ENCODE assay signal across 8 cellular contexts in genomic region chr1:109655624-109656519, GRCh38. TPM values are rescaled to one million over a fixed set of nuclear protein-coding genes. Genes with fewer than 3 reads are reported as not detected.
DNase-seq lines count a peak whose midpoint lies in the region; ATAC-seq and TF ChIP-seq lines count a peak whose summit lies in the region.

Gene GSTM4, plus strand, starts transcription at chr1:109656099. Its CDS starts 291 bp downstream, at chr1:109656390.

- peak; percentile 34 to 36 for TF ChIP-seq RAD21 in liver (IDR thresholded peaks at IDR 0.05)

- H3K4me1 ChIP-seq in ACC112 (ENCODE audit: control insufficient read depth, insufficient read depth, low read length, unreplicated experiment) (peaks cover 7% of the 10 kb centered on the region), liver (ENCODE audit: control insufficient read depth in 4 of 4, insufficient read depth in 4 of 4, low read length in 3 of 4) (peaks cover 6 to 21% (median 13%) of the 10 kb centered on the region in 4 donors)

- intact Hi-C loops in dendritic cell treated with granulocyte-macrophage colony-stimulating factor and Interleukin-4, amounts not matched to agents 40 ng/mL and 50 ng/mL, for 4 days (cut with micrococcal nuclease): no loop called here

- peaks cover 12% of the 10 kb centered on the region for H3K27me3 Mint-ChIP-seq in dendritic cell treated with granulocyte-macrophage colony-stimulating factor and Interleukin-4, amounts not matched to agents 40 ng/mL and 50 ng/mL, for 4 days

- H3K9me3 Mint-ChIP-seq in dendritic cell treated with granulocyte-macrophage colony-stimulating factor and Interleukin-4, amounts not matched to agents 40 ng/mL and 50 ng/mL, for 4 days: no peaks in the 10 kb centered on the region

- H3K9me3 ChIP-seq in liver (ENCODE audit: control insufficient read depth in 4 of 4, low read length in 3 of 4): no peaks in the 10 kb centered on the region

- peaks cover 11% of the 10 kb centered on the region; the same call in 1 of the 2 replicates for H3K27me3 ChIP-seq in ACC112 (ENCODE audit: insufficient read depth, low read length)
- H3K27me3 ChIP-seq in liver (ENCODE audit: control insufficient read depth in 4 of 4, insufficient read depth in 4 of 4, low read length in 3 of 4): no peaks in the 10 kb centered on the region

- H3K27ac ChIP-seq in ACC112 (ENCODE audit: low read depth, low read length) (no peak within 1 kb of the TSS; the same call in 1 of the 2 replicates), liver (ENCODE audit: low read depth in 1 of 2, low read length in 2 of 2) (peak within 1 kb of the TSS; percentile 82 to 87)

- DNase-seq in NCI-H524 (lab: John Stamatoyannopoulos, UW): peak; percentile 5 to 55
- peak; percentile 45 for DNase-seq in activated CD4-positive, alpha-beta T cell treated with anti-CD3 and anti-CD28 coated beads, Interleukin-2, amount 50 U/mL, for 1 hour
- peak; percentile 72 for DNase-seq in stimulated activated CD4-positive, alpha-beta T cell treated with anti-CD3 and anti-CD28 coated beads, Interleukin-4, amount 100 ng/mL, for 1 hour

- H3K4me1 Mint-ChIP-seq in dendritic cell treated with granulocyte-macrophage colony-stimulating factor and Interleukin-4, amounts not matched to agents 40 ng/mL and 50 ng/mL, for 4 days (ENCODE audit: low read depth): peaks cover 60% of the 10 kb centered on the region

- peak within 1 kb of the TSS; percentile 93 for H3K27ac Mint-ChIP-seq in dendritic cell treated with granulocyte-macrophage colony-stimulating factor and Interleukin-4, amounts not matched to agents 40 ng/mL and 50 ng/mL, for 4 days

- H3K79me2 ChIP-seq in ACC112 (ENCODE audit: control insufficient read depth, insufficient read depth, low read length, unreplicated experiment): no peaks in the 10 kb centered on the region

- peak within 1 kb of the TSS; percentile 95 for H2AFZ ChIP-seq in ACC112 (ENCODE audit: low read length, unreplicated experiment)

- TF ChIP-seq CTCF in liver (IDR thresholded peaks at IDR 0.05; ENCODE audit: low read depth, low read length, missing input control): no peak

- WGBS in liver: 1% methylated on average over 53 of the region's 53 CpGs

- H3K36me3 ChIP-seq in ACC112 (ENCODE audit: insufficient read depth, low read length) (no peaks in the 10 kb centered on the region), liver (ENCODE audit: control insufficient read depth in 4 of 4, insufficient read depth in 3 of 4, low read depth in 1 of 4, low read length in 3 of 4) (peaks cover 0 to 17% (median 2%) of the 10 kb centered on the region in 4 donors)

- peaks cover 38% of the 10 kb centered on the region for H3K36me3 Mint-ChIP-seq in dendritic cell treated with granulocyte-macrophage colony-stimulating factor and Interleukin-4, amounts not matched to agents 40 ng/mL and 50 ng/mL, for 4 days (ENCODE audit: low read depth)

- peak within 1 kb of the TSS; percentile 93 for H3K4me3 Mint-ChIP-seq in dendritic cell treated with granulocyte-macrophage colony-stimulating factor and Interleukin-4, amounts not matched to agents 40 ng/mL and 50 ng/mL, for 4 days

- H3K9ac ChIP-seq in liver (ENCODE audit: low read depth in 1 of 2, low read length in 2 of 2): peak within 1 kb of the TSS; percentile 68 to 94

- peak; percentile 47 for ATAC-seq in GM18519 (IDR thresholded peaks at IDR 0.05; ENCODE audit: low FRiP score, unreplicated experiment)
- peak; percentile 90 for ATAC-seq in HG03025 (IDR thresholded peaks at IDR 0.05; ENCODE audit: low FRiP score, unreplicated experiment)

- H3K4me3 ChIP-seq in ACC112 (ENCODE audit: low read depth, low read length): peak within 1 kb of the TSS; percentile 80
- peak within 1 kb of the TSS; percentile 69 to 95 (median 87) for H3K4me3 ChIP-seq in liver (ENCODE audit: low read depth in 1 of 3, low read length in 3 of 3)

TF ChIP-seq in liver, 16 proteins besides CTCF, POLR2A, EP300 and RAD21:
- TF ChIP-seq NR2F2 (IDR thresholded peaks at IDR 0.05) (peak; percentile 57), MAX (IDR thresholded peaks at IDR 0.05) (peak; percentile 68), HNF4G (IDR thresholded peaks at IDR 0.05) (peak; percentile 81), TAF1 (conservative IDR thresholded peaks at IDR 0.05) (peak; percentile 67), ZBTB33 (IDR thresholded peaks at IDR 0.05) (peak; percentile 83), JUND (IDR thresholded peaks at IDR 0.05) (no peak), FOXA2 (IDR thresholded peaks at IDR 0.05) (no peak), YY1 (IDR thresholded peaks at IDR 0.05) (peak; percentile 83), FOXA1 (IDR thresholded peaks at IDR 0.05) (no peak), SP1 (IDR thresholded peaks at IDR 0.05) (peak; percentile 82), HNF4A (conservative IDR thresholded peaks at IDR 0.05) (peak; percentile 81 to 86), RXRA (IDR thresholded peaks at IDR 0.05) (peak in 1 of 2 donors; percentile 56), REST (IDR thresholded peaks at IDR 0.05) (peak; percentile 56), ATF3 (IDR thresholded peaks at IDR 0.05) (no peak), GABPA (IDR thresholded peaks at IDR 0.05 in 1 of 2, conservative IDR thresholded peaks at IDR 0.05 in 1 of 2) (peak in 1 of 2 donors; percentile 68)

RNA-seq across cellular contexts. Expression of gene GSTM4, which starts in this region (rescaled TPM):
- total RNA-seq in liver: 10 to 100 TPM; 12.2 to 42.8 TPM
- polyA plus RNA-seq in liver: 10 to 100 TPM; 25.5 to 36.2 TPM
